17 cellular contexts compared by ENCODE assay signal in the genomic region with DNA sequence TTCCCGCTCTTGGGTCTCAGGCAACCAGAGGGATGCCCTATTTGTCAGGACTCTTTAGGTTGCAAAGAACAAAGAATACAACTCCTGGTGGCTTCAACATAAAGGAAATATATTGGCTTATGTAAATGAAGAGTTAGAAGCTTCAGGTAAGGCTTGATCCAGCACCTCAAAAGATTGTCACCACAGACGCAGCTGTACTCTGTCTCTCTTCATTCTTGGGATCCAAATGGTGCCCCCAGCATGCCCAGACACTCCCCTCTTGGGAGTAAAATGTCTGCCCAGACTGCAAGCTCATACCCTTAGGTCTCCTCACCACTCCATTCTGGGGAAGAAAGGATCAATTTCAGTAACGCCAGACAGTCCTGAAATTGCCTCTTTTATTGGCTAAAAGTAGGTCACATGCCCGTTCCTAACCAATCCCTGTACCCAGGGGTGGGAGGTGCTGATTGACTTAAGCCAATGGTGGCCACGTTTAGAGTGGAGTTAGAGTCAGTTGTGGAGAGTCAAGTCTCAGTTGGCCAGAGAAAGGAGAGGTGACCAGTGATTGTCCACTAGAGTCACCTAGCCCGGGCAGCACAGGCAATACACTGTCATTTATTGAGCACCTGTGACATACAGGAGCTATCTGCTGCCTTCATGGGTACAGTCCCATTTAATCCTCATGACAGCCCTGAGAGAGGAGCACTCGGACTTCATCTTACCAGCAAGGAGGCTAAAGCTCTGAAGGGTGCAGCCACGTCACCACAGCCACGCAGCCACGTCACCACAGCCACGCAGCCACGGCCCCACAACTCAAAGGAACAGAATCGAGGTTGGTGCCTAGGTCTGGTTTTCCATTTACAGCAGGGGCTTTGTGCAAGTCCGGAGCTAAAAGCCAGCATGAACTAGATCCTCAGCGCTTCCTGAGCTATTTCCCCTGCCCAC.
"Had no signal": no experiment of that assay in that cellular context is flagged by ENCODE, and none has a peak within 500 bp of the region (broad histone marks: within the 10 kb centered on the region; RNA-seq: fewer than 3 reads in every experiment).

No MANE protein-coding gene starts in this region.

- H3K27me3 ChIP-seq: right atrium auricular region had no signal

- H3K27ac ChIP-seq: gastroesophageal sphincter, right atrium auricular region, spleen had no signal

- H3K4me1 ChIP-seq: gastroesophageal sphincter, right atrium auricular region had no signal

- ATAC-seq: activated CD8-positive, alpha-beta T cell treated with anti-CD3 and anti-CD28 coated beads, Interleukin-2, amount 10 ng/mL, durations not matched to agents 7 days and 5 days; effector memory CD8-positive, alpha-beta T cell; gastroesophageal sphincter; left ventricle myocardium superior had no signal

- H3K9me3 Mint-ChIP-seq: type B pancreatic cell had no signal

- H3K36me3 ChIP-seq: gastroesophageal sphincter, right atrium auricular region, spleen had no signal

- DNase-seq: activated CD4-positive, alpha-beta T cell treated with anti-CD3 and anti-CD28 coated beads for 4 hours; activated CD8-positive, alpha-beta memory T cell treated with anti-CD3 and anti-CD28 coated beads, Interleukin-2, amount 50 U/mL, for 48 hours; activated CD8-positive, alpha-beta T cell treated with anti-CD3 and anti-CD28 coated beads, Interleukin-2, amount 10 ng/mL, durations not matched to agents 7 days and 5 days; central memory CD4-positive, alpha-beta T cell; cortex of kidney; effector memory CD8-positive, alpha-beta T cell; left ventricle myocardium superior; spleen; stimulated activated CD4-positive, alpha-beta T cell treated with anti-CD3 and anti-CD28 coated beads, Interleukin-2, amount 100 ng/mL, for 24 hours; stimulated activated naive CD4-positive, alpha-beta T cell; substantia nigra had no signal

- H3K4me3 Mint-ChIP-seq: activated CD8-positive, alpha-beta T cell treated with anti-CD3 and anti-CD28 coated beads, Interleukin-2, amount 10 ng/mL, durations not matched to agents 7 days and 5 days; activated naive CD4-positive, alpha-beta T cell treated with anti-CD3 and anti-CD28 coated beads, Interleukin-2, amount 50 U/mL, for 24 hours; effector memory CD8-positive, alpha-beta T cell; T-helper 1 cell treated with Interleukin-12 subunit alpha and Interleukin-12 subunit beta and Interleukin-4 antibody, amounts not matched to agents 30 μg/mL and 1 μg/mL, for 36 hours; type B pancreatic cell had no signal

- H3K4me3 ChIP-seq: gastroesophageal sphincter, right atrium auricular region, spleen had no signal

- H3K4me1 Mint-ChIP-seq: activated naive CD4-positive, alpha-beta T cell treated with anti-CD3 and anti-CD28 coated beads, Interleukin-2, amount 50 U/mL, for 24 hours had no signal

- H3K36me3 Mint-ChIP-seq: type B pancreatic cell had no signal

- H3K27ac Mint-ChIP-seq: activated CD8-positive, alpha-beta T cell treated with anti-CD3 and anti-CD28 coated beads, Interleukin-2, amount 10 ng/mL, durations not matched to agents 7 days and 5 days; activated naive CD4-positive, alpha-beta T cell treated with anti-CD3 and anti-CD28 coated beads, Interleukin-2, amount 50 U/mL, for 24 hours; activated T-helper 2 cell treated with anti-CD3 and anti-CD28 coated beads, Interferon-gamma antibody, Interleukin-2, Interleukin-4, amounts not matched to agents 10 μg/mL and 5 μg/mL and 100 μg/mL, durations not matched to agents 14 hours and 24 hours and 36 hours; effector memory CD8-positive, alpha-beta T cell; T-helper 1 cell treated with Interleukin-12 subunit alpha and Interleukin-12 subunit beta and Interleukin-4 antibody, amounts not matched to agents 30 μg/mL and 1 μg/mL, for 36 hours; type B pancreatic cell had no signal
